ENCODE assay signal across 1 cellular context in the genomic region with DNA sequence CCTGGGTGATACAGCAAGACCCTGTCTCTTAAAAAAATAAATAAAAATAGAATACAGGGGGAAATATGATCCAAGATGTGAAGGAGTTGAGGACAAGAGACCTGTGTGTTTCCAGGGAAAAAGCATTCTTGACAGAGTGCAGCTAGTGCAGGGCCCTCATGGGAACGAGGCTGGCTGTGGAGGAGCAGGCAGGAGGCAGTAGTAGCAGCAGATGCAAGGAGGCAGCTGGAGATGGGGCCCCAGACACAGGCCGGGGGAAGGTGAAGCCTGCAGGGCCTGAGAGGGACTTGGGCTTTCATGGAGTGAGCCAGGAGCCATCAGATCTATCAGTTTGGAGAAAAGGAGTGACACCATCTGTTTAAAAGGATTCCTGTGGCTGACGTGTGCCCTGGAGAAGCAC.
TF ChIP-seq lines count a peak whose summit lies in the region.

No MANE protein-coding gene starts in this region.

TF ChIP-seq in SK-N-SH, 30 proteins besides CTCF, POLR2A, EP300 and RAD21 (continued from another document):
- TF ChIP-seq, protein P1, sequence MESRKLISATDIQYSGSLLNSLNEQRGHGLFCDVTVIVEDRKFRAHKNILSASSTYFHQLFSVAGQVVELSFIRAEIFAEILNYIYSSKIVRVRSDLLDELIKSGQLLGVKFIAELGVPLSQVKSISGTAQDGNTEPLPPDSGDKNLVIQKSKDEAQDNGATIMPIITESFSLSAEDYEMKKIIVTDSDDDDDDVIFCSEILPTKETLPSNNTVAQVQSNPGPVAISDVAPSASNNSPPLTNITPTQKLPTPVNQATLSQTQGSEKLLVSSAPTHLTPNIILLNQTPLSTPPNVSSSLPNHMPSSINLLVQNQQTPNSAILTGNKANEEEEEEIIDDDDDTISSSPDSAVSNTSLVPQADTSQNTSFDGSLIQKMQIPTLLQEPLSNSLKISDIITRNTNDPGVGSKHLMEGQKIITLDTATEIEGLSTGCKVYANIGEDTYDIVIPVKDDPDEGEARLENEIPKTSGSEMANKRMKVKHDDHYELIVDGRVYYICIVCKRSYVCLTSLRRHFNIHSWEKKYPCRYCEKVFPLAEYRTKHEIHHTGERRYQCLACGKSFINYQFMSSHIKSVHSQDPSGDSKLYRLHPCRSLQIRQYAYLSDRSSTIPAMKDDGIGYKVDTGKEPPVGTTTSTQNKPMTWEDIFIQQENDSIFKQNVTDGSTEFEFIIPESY (IDR thresholded peaks at IDR 0.05; ENCODE audit: borderline replicate concordance, low read depth): no peak
- TF ChIP-seq JUND (IDR thresholded peaks at IDR 0.05) (no peak), TCF12 (IDR thresholded peaks at IDR 0.05) (no peak), GATA2 (CRISPR knock-in tag; IDR thresholded peaks at IDR 0.05) (no peak), RXRA (IDR thresholded peaks at IDR 0.05; ENCODE audit: borderline replicate concordance, low read depth) (no peak), POLR2AphosphoS5 (IDR thresholded peaks at IDR 0.05; ENCODE audit: low read depth, low read length) (no peak), TAF1 (IDR thresholded peaks at IDR 0.05; ENCODE audit: borderline replicate concordance, low read depth, low read length) (no peak), MEF2A (IDR thresholded peaks at IDR 0.05; ENCODE audit: borderline replicate concordance, low read depth) (no peak), TEAD4 (IDR thresholded peaks at IDR 0.05; ENCODE audit: borderline replicate concordance, insufficient read depth) (no peak)
- TF ChIP-seq, protein P2, sequence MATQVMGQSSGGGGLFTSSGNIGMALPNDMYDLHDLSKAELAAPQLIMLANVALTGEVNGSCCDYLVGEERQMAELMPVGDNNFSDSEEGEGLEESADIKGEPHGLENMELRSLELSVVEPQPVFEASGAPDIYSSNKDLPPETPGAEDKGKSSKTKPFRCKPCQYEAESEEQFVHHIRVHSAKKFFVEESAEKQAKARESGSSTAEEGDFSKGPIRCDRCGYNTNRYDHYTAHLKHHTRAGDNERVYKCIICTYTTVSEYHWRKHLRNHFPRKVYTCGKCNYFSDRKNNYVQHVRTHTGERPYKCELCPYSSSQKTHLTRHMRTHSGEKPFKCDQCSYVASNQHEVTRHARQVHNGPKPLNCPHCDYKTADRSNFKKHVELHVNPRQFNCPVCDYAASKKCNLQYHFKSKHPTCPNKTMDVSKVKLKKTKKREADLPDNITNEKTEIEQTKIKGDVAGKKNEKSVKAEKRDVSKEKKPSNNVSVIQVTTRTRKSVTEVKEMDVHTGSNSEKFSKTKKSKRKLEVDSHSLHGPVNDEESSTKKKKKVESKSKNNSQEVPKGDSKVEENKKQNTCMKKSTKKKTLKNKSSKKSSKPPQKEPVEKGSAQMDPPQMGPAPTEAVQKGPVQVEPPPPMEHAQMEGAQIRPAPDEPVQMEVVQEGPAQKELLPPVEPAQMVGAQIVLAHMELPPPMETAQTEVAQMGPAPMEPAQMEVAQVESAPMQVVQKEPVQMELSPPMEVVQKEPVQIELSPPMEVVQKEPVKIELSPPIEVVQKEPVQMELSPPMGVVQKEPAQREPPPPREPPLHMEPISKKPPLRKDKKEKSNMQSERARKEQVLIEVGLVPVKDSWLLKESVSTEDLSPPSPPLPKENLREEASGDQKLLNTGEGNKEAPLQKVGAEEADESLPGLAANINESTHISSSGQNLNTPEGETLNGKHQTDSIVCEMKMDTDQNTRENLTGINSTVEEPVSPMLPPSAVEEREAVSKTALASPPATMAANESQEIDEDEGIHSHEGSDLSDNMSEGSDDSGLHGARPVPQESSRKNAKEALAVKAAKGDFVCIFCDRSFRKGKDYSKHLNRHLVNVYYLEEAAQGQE (IDR thresholded peaks at IDR 0.05; ENCODE audit: low read depth, low read length): no peak
- TF ChIP-seq, protein P3, sequence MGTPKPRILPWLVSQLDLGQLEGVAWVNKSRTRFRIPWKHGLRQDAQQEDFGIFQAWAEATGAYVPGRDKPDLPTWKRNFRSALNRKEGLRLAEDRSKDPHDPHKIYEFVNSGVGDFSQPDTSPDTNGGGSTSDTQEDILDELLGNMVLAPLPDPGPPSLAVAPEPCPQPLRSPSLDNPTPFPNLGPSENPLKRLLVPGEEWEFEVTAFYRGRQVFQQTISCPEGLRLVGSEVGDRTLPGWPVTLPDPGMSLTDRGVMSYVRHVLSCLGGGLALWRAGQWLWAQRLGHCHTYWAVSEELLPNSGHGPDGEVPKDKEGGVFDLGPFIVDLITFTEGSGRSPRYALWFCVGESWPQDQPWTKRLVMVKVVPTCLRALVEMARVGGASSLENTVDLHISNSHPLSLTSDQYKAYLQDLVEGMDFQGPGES (IDR thresholded peaks at IDR 0.05; ENCODE audit: low read depth, low read length): no peak
